In genomic region chr5:141968914-141969608, GRCh38 we compare ENCODE assay signal across 8 cellular contexts. TPM values are rescaled to one million over a fixed set of nuclear protein-coding genes. Genes with fewer than 3 reads are reported as not detected.
DNase-seq lines count a peak whose midpoint lies in the region; FAIRE-seq and TF ChIP-seq lines count a peak whose summit lies in the region.

Gene RNF14 (plus strand): TSS chr5:141969105. CDS start chr5:141973589, 4,484 bp downstream.

- H3K27me3 ChIP-seq in neuronal stem cell (ENCODE audit: control insufficient read depth in 3 of 3, insufficient read depth in 3 of 3, low read depth in 1 of 3, low read length in 3 of 3): no peaks in the 10 kb centered on the region

- TF ChIP-seq CTCF in LNCaP clone FGC (IDR thresholded peaks at IDR 0.05; ENCODE audit: control insufficient read depth, extremely low read depth, insufficient read depth) (peak; percentile 84), foreskin fibroblast (IDR thresholded peaks at IDR 0.05; ENCODE audit: low read depth, low read length) (peak; percentile 60), subcutaneous adipose tissue (IDR thresholded peaks at IDR 0.05; ENCODE audit: low read depth) (no peak)

- peaks cover 1 to 4% of the 10 kb centered on the region in 2 donors for H3K4me1 ChIP-seq in neuronal stem cell (ENCODE audit: control insufficient read depth in 2 of 2, insufficient read depth in 1 of 2, low read depth in 1 of 2, low read length in 2 of 2)

- H3K4me3 ChIP-seq in LNCaP clone FGC (ENCODE audit: low read depth, low read length) (peak within 1 kb of the TSS; percentile 87), foreskin fibroblast (ENCODE audit: low read depth in 1 of 2, low read length in 2 of 2) (peak within 1 kb of the TSS; percentile 66 to 75), neuronal stem cell (ENCODE audit: low read length in 2 of 2) (peak within 1 kb of the TSS; percentile 71 to 92)

- peak; percentile 60 for FAIRE-seq in G401.6 (lab: Jason Lieb, UNC)

- no peak within 1 kb of the TSS for H3K14ac ChIP-seq in neuronal stem cell (ENCODE audit: low read length)

- H3K27ac ChIP-seq in neuronal stem cell (replicated peaks; ENCODE audit: low read length): peak within 1 kb of the TSS; percentile 67

- no peak within 1 kb of the TSS for H4K91ac ChIP-seq in neuronal stem cell (ENCODE audit: low read depth, low read length, poor library complexity)

- no CpG with 5 or more reads among the region's 63 CpGs for WGBS in neuronal stem cell (ENCODE audit: extremely low coverage in 2 of 2, insufficient read length in 2 of 2, insufficient replicate concordance in 1 of 2), 2 donors

- no peak within 1 kb of the TSS for H2AK5ac ChIP-seq in neuronal stem cell (ENCODE audit: low read depth, low read length)

- H3K4me2 ChIP-seq in neuronal stem cell (ENCODE audit: insufficient read depth, low read length, poor library complexity, severe bottlenecking): peak within 1 kb of the TSS; percentile 68

- H4K8ac ChIP-seq in neuronal stem cell (ENCODE audit: low read depth, low read length): no peak within 1 kb of the TSS

- H2AFZ ChIP-seq in neuronal stem cell (ENCODE audit: low read length): peak within 1 kb of the TSS; percentile 93

- no peak within 1 kb of the TSS for H2BK12ac ChIP-seq in neuronal stem cell (ENCODE audit: low read length)

- H2BK5ac ChIP-seq in neuronal stem cell (ENCODE audit: low read length): no peak within 1 kb of the TSS

- peak within 1 kb of the TSS; percentile 94 for H3K18ac ChIP-seq in neuronal stem cell (ENCODE audit: low read length)

- H3K79me1 ChIP-seq in neuronal stem cell (ENCODE audit: low read depth, low read length): peaks cover 2% of the 10 kb centered on the region

- peaks cover 0 to 30% of the 10 kb centered on the region in 2 donors for H3K36me3 ChIP-seq in neuronal stem cell (replicated peaks in 1 of 2; ENCODE audit: control insufficient read depth in 2 of 2, insufficient read depth in 2 of 2, low read length in 2 of 2)

- peak within 1 kb of the TSS; percentile 70 for H3K23ac ChIP-seq in neuronal stem cell (ENCODE audit: low read depth, low read length, poor library complexity)

- DNase-seq in H4 (ENCODE audit: low spot score) (peak; percentile 91), LNCaP clone FGC (ENCODE audit: low read depth) (peak; percentile 50), SHP77 treated with DMSO at 0.1 percent for 48 hours (lab: John Stamatoyannopoulos, UW) (peak; percentile 63), activated gamma-delta T cell (lab: John Stamatoyannopoulos, UW) (peak; percentile 94), foreskin fibroblast (peak; percentile 94 to 98), neuronal stem cell (ENCODE audit: low spot score) (peak; percentile 87)

- H3K4ac ChIP-seq in neuronal stem cell (ENCODE audit: low read length): no peak within 1 kb of the TSS

- H2BK120ac ChIP-seq in neuronal stem cell (ENCODE audit: low read depth, low read length): no peak within 1 kb of the TSS

- H3K9me3 ChIP-seq in neuronal stem cell (replicated peaks in 1 of 2; ENCODE audit: control insufficient read depth in 2 of 2, insufficient read depth in 1 of 2, low read depth in 1 of 2, low read length in 2 of 2): no peaks in the 10 kb centered on the region

- H2BK15ac ChIP-seq in neuronal stem cell (ENCODE audit: low read length): no peak within 1 kb of the TSS

- H3K9ac ChIP-seq in neuronal stem cell (ENCODE audit: low read depth, low read length, poor library complexity): peak within 1 kb of the TSS; percentile 94

RNA-seq across cellular contexts. Expression of gene RNF14, which starts in this region (rescaled TPM):
- total RNA-seq in H4 (2014; rRNA removed; shearing (Covaris generic)): 60.5 and 75.9 TPM in 2 replicates
- 17.5 TPM for polyA plus RNA-seq in neuronal stem cell (2013, experiment 1 of 2)
- 17.1 TPM for polyA plus RNA-seq in neuronal stem cell (2013, experiment 2 of 2)
- total RNA-seq in subcutaneous adipose tissue: 100 to 1,000 TPM in 1 of 4 donors, 10 to 100 TPM in 3; 28.1 to 111 (median 63.3) TPM

Comparison
In these comparisons a context has a peak if more than half of its experiments do, and no peak if none do; other contexts are left out.
1. Peak in every context shown above with its lines: DNase-seq, H3K4me3 ChIP-seq and H3K27ac ChIP-seq.